In the genomic region with DNA sequence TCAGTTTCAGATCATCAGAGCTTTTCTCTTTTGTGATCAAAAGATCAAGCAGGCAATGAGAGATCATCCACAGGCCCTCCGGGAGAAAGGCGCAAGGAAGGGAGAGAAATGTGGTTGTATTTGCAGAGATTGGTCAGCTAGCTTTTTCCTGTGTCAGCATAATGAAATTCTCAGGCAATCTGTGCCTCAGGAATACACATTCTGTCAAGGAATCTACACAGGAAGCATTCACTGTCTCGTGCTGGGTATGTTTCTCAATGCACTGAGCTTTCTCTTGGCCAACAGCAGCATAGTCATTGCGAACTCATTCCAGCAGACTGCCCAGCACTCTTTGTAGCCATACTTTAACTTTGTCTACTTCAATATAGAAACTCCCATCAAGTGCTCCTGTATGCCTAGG, we compare ENCODE assay signal across 16 cellular contexts.
DNase-seq lines count a peak whose midpoint lies in the region; ATAC-seq, FAIRE-seq and TF ChIP-seq lines count a peak whose summit lies in the region.
"Had no signal": no experiment of that assay in that cellular context is flagged by ENCODE, and none has a peak within 500 bp of the region (broad histone marks: within the 10 kb centered on the region; RNA-seq: fewer than 3 reads in every experiment).

No MANE protein-coding gene starts in this region.

- H3K36me3 ChIP-seq in bronchial epithelial cell (ENCODE audit: control insufficient read depth, insufficient read depth, low read length) (no peaks in the 10 kb centered on the region), osteoblast (ENCODE audit: insufficient read depth, low read length) (no peaks in the 10 kb centered on the region)
- H3K36me3 ChIP-seq: heart right ventricle, sigmoid colon, SJCRH30 had no signal

- peaks cover 19% of the 10 kb centered on the region for H3K4me1 Mint-ChIP-seq in CD4-positive, alpha-beta T cell (ENCODE audit: low read depth)
- peaks cover 11% of the 10 kb centered on the region for H3K4me1 Mint-ChIP-seq in HFFc6 (ENCODE audit: low read depth)
- no peaks in the 10 kb centered on the region for H3K4me1 Mint-ChIP-seq in activated naive CD4-positive, alpha-beta T cell treated with anti-CD3 and anti-CD28 coated beads for 36 hours (ENCODE audit: low read depth)

- H3K4me1 ChIP-seq in osteoblast (ENCODE audit: insufficient read depth, low read length): peaks cover 4% of the 10 kb centered on the region
- H3K4me1 ChIP-seq: SJCRH30 had no signal

- H3K79me2 ChIP-seq in osteoblast (ENCODE audit: insufficient read depth, low read length): no peaks in the 10 kb centered on the region

- H2AFZ ChIP-seq in osteoblast (ENCODE audit: low read length): peak overlapping the region; percentile 77

- H3K4me3 ChIP-seq in bronchial epithelial cell (ENCODE audit: low read depth, low read length) (no peak overlapping the region), osteoblast (ENCODE audit: insufficient read depth, low read length) (peak overlapping the region; percentile 49)
- H3K4me3 ChIP-seq: heart right ventricle, sigmoid colon, SJCRH30 had no signal

- intact Hi-C loops in CD4-positive, alpha-beta T cell (cut with DNase I, micrococcal nuclease): no loop called here
- intact Hi-C loops in activated naive CD4-positive, alpha-beta T cell treated with anti-CD3 and anti-CD28 coated beads for 36 hours (cut with micrococcal nuclease): no loop called here

- peak overlapping the region; percentile 60 for H3K4me3 Mint-ChIP-seq in CD4-positive, alpha-beta T cell
- H3K4me3 Mint-ChIP-seq in HFFc6: peak overlapping the region; percentile 54
- H3K4me3 Mint-ChIP-seq in activated naive CD4-positive, alpha-beta T cell treated with anti-CD3 and anti-CD28 coated beads for 36 hours: no peak overlapping the region

- no peaks in the 10 kb centered on the region for H3K9me3 ChIP-seq in CD4-positive, alpha-beta T cell (ENCODE audit: control insufficient read depth, low read length)
- no peaks in the 10 kb centered on the region for H3K9me3 ChIP-seq in osteoblast (ENCODE audit: low read depth, low read length)
- H3K9me3 ChIP-seq: heart right ventricle, sigmoid colon, SJCRH30 had no signal

- peaks cover 4% of the 10 kb centered on the region for H3K27me3 Mint-ChIP-seq in CD4-positive, alpha-beta T cell
- no peaks in the 10 kb centered on the region; the same call in 1 of the 2 replicates for H3K27me3 Mint-ChIP-seq in HFFc6 (ENCODE audit: insufficient read depth)
- H3K27me3 Mint-ChIP-seq in activated naive CD4-positive, alpha-beta T cell treated with anti-CD3 and anti-CD28 coated beads for 36 hours (ENCODE audit: low read depth): peaks cover 9% of the 10 kb centered on the region

- H3K27ac Mint-ChIP-seq in CD4-positive, alpha-beta T cell: no peak overlapping the region
- no peak overlapping the region for H3K27ac Mint-ChIP-seq in HFFc6
- H3K27ac Mint-ChIP-seq in activated naive CD4-positive, alpha-beta T cell treated with anti-CD3 and anti-CD28 coated beads for 36 hours: no peak overlapping the region

- POLR2A ChIA-PET in CD4-positive, alpha-beta T cell (lab: Charles Lee): no interaction called here

- no peaks in the 10 kb centered on the region for H3K9me3 Mint-ChIP-seq in CD4-positive, alpha-beta T cell
- no peaks in the 10 kb centered on the region for H3K9me3 Mint-ChIP-seq in HFFc6
- H3K9me3 Mint-ChIP-seq in activated naive CD4-positive, alpha-beta T cell treated with anti-CD3 and anti-CD28 coated beads for 36 hours: no peaks in the 10 kb centered on the region

- FAIRE-seq in bronchial epithelial cell (lab: Jason Lieb, UNC): peak; percentile 28

- ATAC-seq in CD4-positive, alpha-beta T cell (ENCODE audit: poor library complexity): no peak
- no peak for ATAC-seq in left lobe of liver
- ATAC-seq: heart right ventricle, left cardiac atrium had no signal

- TF ChIP-seq CTCF in CD4-positive, alpha-beta T cell (IDR thresholded peaks at IDR 0.05): no peak
- TF ChIP-seq CTCF in HFFc6 (IDR thresholded peaks at IDR 0.05) (no peak), bronchial epithelial cell (IDR thresholded peaks at IDR 0.05; ENCODE audit: insufficient read depth, low read length, severe bottlenecking) (no peak), osteoblast (IDR thresholded peaks at IDR 0.05; ENCODE audit: extremely low read depth, low read depth, low read length) (no peak)

- H3K27me3 ChIP-seq in CD4-positive, alpha-beta T cell (ENCODE audit: control insufficient read depth, insufficient read depth, low read length): no peaks in the 10 kb centered on the region
- H3K27me3 ChIP-seq in bronchial epithelial cell (ENCODE audit: control insufficient read depth, insufficient read depth, low read length) (no peaks in the 10 kb centered on the region), osteoblast (ENCODE audit: insufficient read depth, low read length) (no peaks in the 10 kb centered on the region)
- H3K27me3 ChIP-seq: heart right ventricle, sigmoid colon, SJCRH30 had no signal

- CTCF ChIA-PET in CD4-positive, alpha-beta T cell (lab: Charles Lee): no interaction called here
- CTCF ChIA-PET in activated naive CD4-positive, alpha-beta T cell treated with anti-CD3 and anti-CD28 coated beads for 36 hours (lab: Charles Lee): no interaction called here

- DNase-seq in CD4-positive, alpha-beta T cell: no peak
- DNase-seq in HFFc6 (no peak), bronchial epithelial cell (ENCODE audit: low read depth) (peak; percentile 29), osteoblast (ENCODE audit: insufficient read length, low spot score, missing footprints) (no peak), left lobe of liver (ENCODE audit: low spot score) (no peak), NCI-H82 (lab: John Stamatoyannopoulos, UW) (no peak), NCI-H345 (lab: John Stamatoyannopoulos, UW) (no peak)
- no peak for DNase-seq in activated naive CD4-positive, alpha-beta T cell treated with anti-CD3 and anti-CD28 coated beads for 36 hours
- DNase-seq: anterior cingulate cortex; effector CD8-positive, alpha-beta T cell; heart right ventricle; left cardiac atrium; sigmoid colon; SJCRH30; substantia nigra had no signal

- H4K20me1 ChIP-seq in osteoblast (ENCODE audit: insufficient read depth, low read length): no peaks in the 10 kb centered on the region

- no peaks in the 10 kb centered on the region for H3K36me3 Mint-ChIP-seq in CD4-positive, alpha-beta T cell (ENCODE audit: low read depth)
- no peaks in the 10 kb centered on the region for H3K36me3 Mint-ChIP-seq in HFFc6 (ENCODE audit: low read depth)
- H3K36me3 Mint-ChIP-seq in activated naive CD4-positive, alpha-beta T cell treated with anti-CD3 and anti-CD28 coated beads for 36 hours (ENCODE audit: low read depth): no peaks in the 10 kb centered on the region

- H3K4me2 ChIP-seq in osteoblast (ENCODE audit: insufficient read depth, low read length): peak overlapping the region; percentile 67

- H3K27ac ChIP-seq in CD4-positive, alpha-beta T cell (ENCODE audit: low read depth, low read length): no peak overlapping the region
- no peak overlapping the region for H3K27ac ChIP-seq in osteoblast (ENCODE audit: low read depth, low read length)
- H3K27ac ChIP-seq: heart right ventricle, HL-60, sigmoid colon, SJCRH30 had no signal
